Comparison of ENCODE assay signal across 8 cellular contexts in the genomic region with DNA sequence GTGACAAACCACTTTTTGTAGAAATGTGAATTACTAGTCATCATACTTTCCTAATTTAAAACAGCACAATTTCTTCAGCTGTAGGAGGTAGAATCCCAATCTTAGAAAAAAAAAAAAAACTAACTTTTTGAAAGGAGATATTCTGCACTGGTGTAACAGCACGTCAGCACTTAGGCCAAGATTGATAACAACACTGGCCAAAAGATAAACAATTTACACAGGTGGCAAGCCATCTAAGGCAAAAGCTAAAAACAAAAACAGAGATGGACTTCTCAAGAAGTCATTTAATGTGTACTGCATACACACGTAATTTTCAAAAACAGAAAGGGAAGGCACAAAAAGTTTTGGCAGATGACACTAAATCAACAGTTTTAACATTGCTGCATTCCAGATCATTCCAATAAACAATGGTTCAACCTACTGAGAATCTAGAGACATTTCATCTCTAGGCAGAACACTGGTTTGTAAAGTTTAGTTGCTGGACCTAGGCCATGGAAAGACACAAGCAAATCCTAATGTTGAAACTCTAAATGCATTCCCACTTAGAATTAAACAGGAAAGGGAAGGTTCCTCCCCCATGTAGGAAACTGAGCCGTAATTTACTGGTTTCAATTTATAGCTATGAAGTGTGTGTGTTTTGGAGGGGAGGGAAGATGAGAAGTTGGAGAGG. TPM values are rescaled to one million over a fixed set of nuclear protein-coding genes. Genes with fewer than 3 reads are reported as not detected.
DNase-seq lines count a peak whose midpoint lies in the region; ATAC-seq, FAIRE-seq and TF ChIP-seq lines count a peak whose summit lies in the region.

No MANE protein-coding gene starts in this region.

- H3K4me2 ChIP-seq in GM12878 (ENCODE audit: control insufficient read depth, insufficient read depth), result peak overlapping the region; percentile 94

- intact Hi-C loops in GM12878 (cut with micrococcal nuclease; ENCODE audit: unreplicated experiment) (no loop called here), lower leg skin (cut with DNase I; ENCODE audit: low total_unique reads) (no loop called here)

- ATAC-seq in GM12878 (no peak), memory B cell (ENCODE audit: low read depth) (no peak)

- H3K36me3 ChIP-seq in HUES48 (ENCODE audit: control insufficient read depth, insufficient read depth, low read length) (peaks cover 6% of the 10 kb centered on the region; the same call in 1 of the 2 replicates), GM12878 (ENCODE audit: control insufficient read depth in 2 of 2, insufficient read depth in 2 of 2, low read length in 1 of 2) (no peaks in the 10 kb centered on the region)

- peak overlapping the region; percentile 84 for H3K27ac Mint-ChIP-seq in memory B cell

- TF ChIP-seq CTCF in 22Rv1 (IDR thresholded peaks at IDR 0.05) (no peak), GM12878 (IDR thresholded peaks at IDR 0.05 in 2 of 3, conservative IDR thresholded peaks at IDR 0.05 in 1 of 3; ENCODE audit: control insufficient read depth in 2 of 3, extremely low read depth in 1 of 3, insufficient read depth in 1 of 3, low read depth in 3 of 3, low read length in 3 of 3) (no peak), lower leg skin (IDR thresholded peaks at IDR 0.05) (no peak)

- no peaks in the 10 kb centered on the region for H3K9me3 Mint-ChIP-seq in memory B cell

- peak overlapping the region; percentile 89 for H2AFZ ChIP-seq in GM12878 (ENCODE audit: control insufficient read depth, low read depth, low read length)

- H4K20me1 ChIP-seq in GM12878 (ENCODE audit: control insufficient read depth, insufficient read depth), result no peaks in the 10 kb centered on the region

- H3K27ac ChIP-seq in 22Rv1 (peak overlapping the region; percentile 92), HUES48 (ENCODE audit: low read depth, low read length) (peak overlapping the region; percentile 91), GM12878 (ENCODE audit: control insufficient read depth, insufficient read depth) (peak overlapping the region; percentile 61)

- peaks cover 12% of the 10 kb centered on the region for H3K36me3 Mint-ChIP-seq in memory B cell

- H3K9ac ChIP-seq in HUES48 (ENCODE audit: low read depth, low read length) (peak overlapping the region; percentile 90), GM12878 (ENCODE audit: control insufficient read depth, insufficient read depth, low read length) (peak overlapping the region; percentile 67)

- H3K27me3 ChIP-seq in HUES48 (ENCODE audit: control insufficient read depth, insufficient read depth, low read length) (peaks cover 24% of the 10 kb centered on the region), GM12878 (replicated peaks in 1 of 2; ENCODE audit: control insufficient read depth in 2 of 2, insufficient read depth in 2 of 2, low read length in 1 of 2) (peaks cover 0 to 6% of the 10 kb centered on the region in 2 experiments; a peak in 1 of 4 replicates)

- H3K4me3 Mint-ChIP-seq in memory B cell, result peak overlapping the region; percentile 94

- TF ChIP-seq RAD21 in GM12878 (IDR thresholded peaks at IDR 0.05; ENCODE audit: insufficient read depth, low read depth, low read length), result no peak

- WGBS in GM12878 (ENCODE audit: insufficient coverage, insufficient replicate concordance, low lambda C conversion rate, missing lambda C conversion rate), result 0% methylated on average over 3 of the region's 3 CpGs
- 12 to 18% methylated on average over 3 of the region's 3 CpGs for WGBS in lower leg skin, 2 donors

- H3K4me3 ChIP-seq in HUES48 (ENCODE audit: low read depth, low read length) (peak overlapping the region; percentile 70), GM12878 (peak overlapping the region; percentile 92), lower leg skin (ENCODE audit: low read depth, poor library complexity, severe bottlenecking) (no peak overlapping the region)

- BruUV-seq in GM12878 (replicated peaks; lab: Mats Ljungman, UMichigan), result TSS peak; percentile 59

- no peak for FAIRE-seq in GM12878 (lab: Jason Lieb, UNC)

- peaks cover 42% of the 10 kb centered on the region for H3K4me1 Mint-ChIP-seq in memory B cell

- in situ Hi-C loops in GM12878 (cut with MboI), result no loop called here

- POLR2A ChIA-PET in GM12878 (lab: Charles Lee), result no interaction called here

- H3K4me1 ChIP-seq in HUES48 (ENCODE audit: control insufficient read depth, insufficient read depth, low read length), result peaks cover 38% of the 10 kb centered on the region
- H3K4me1 ChIP-seq in GM12878 (ENCODE audit: control insufficient read depth, insufficient read depth, low read length), result peaks cover 9% of the 10 kb centered on the region

- H3K79me2 ChIP-seq in GM12878 (ENCODE audit: control insufficient read depth, insufficient read depth, low read length), result peaks cover 12% of the 10 kb centered on the region

- DNase-seq in GM12878 (ENCODE audit: low read depth, low spot score) (no peak), memory B cell (ENCODE audit: low spot score in 2 of 2) (no peak), lower leg skin (ENCODE audit: low spot score in 2 of 2) (no peak), HCEC 1CT (no peak), hepatic stellate cell (ENCODE audit: low spot score) (no peak)
- no peak for DNase-seq in stimulated activated CD4-positive, alpha-beta T cell treated with anti-CD3 and anti-CD28 coated beads, Interleukin-12 subunit alpha, Interleukin-12 subunit beta, amount 100 ng/mL, for 4 hours

- no peaks in the 10 kb centered on the region for H3K27me3 Mint-ChIP-seq in memory B cell

- CTCF ChIA-PET in GM12878 (lab: Yijun Ruan, JAX), result interaction anchor here (0.7 to 2.5 kb wide), 6 partner anchors 9 to 792 kb away, joined by 3 to 13 read pairs (median 8); no protein-coding TSS in a partner anchor

- no peaks in the 10 kb centered on the region for H3K9me3 ChIP-seq in HUES48 (ENCODE audit: control insufficient read depth, insufficient read depth, low read length)
- no peaks in the 10 kb centered on the region; the same call in 2 of the 3 replicates for H3K9me3 ChIP-seq in GM12878 (replicated peaks; ENCODE audit: control insufficient read depth, insufficient read depth, low read length)

- TF ChIP-seq EP300 in GM12878 (IDR thresholded peaks at IDR 0.05; ENCODE audit: borderline replicate concordance in 1 of 2, control insufficient read depth in 1 of 2, low read depth in 2 of 2, low read length in 2 of 2), result no peak

- TF ChIP-seq POLR2A in GM12878 (IDR thresholded peaks at IDR 0.05; ENCODE audit: low read depth, low read length) (no peak), lower leg skin (IDR thresholded peaks at IDR 0.05) (no peak)

- RAD21 ChIA-PET in GM12878 (lab: Charles Lee; ENCODE audit: unreplicated experiment), result interaction anchor here (0.8 to 2.3 kb wide), 2 partner anchors 50 to 108 kb away, joined by 4 to 9 read pairs; no protein-coding TSS in a partner anchor

- SMC1A ChIA-PET in GM12878 (lab: Charles Lee; ENCODE audit: uncharacterized antibody, unreplicated experiment), result interaction anchor here (0.6 to 1.6 kb wide), 8 partner anchors 28 to 175 kb away, joined by 3 to 6 read pairs (median 4); no protein-coding TSS in a partner anchor

TF ChIP-seq in GM12878, 131 proteins besides CTCF, POLR2A, EP300 and RAD21:
- 0 out of 2 replicates have a peak, but pooled peaks have one; percentile 7 for TF ChIP-seq CHD2 (IDR thresholded peaks at IDR 0.05; ENCODE audit: borderline replicate concordance, low read depth, low read length)
- no peak for TF ChIP-seq JUND (IDR thresholded peaks at IDR 0.05; ENCODE audit: low read depth, low read length)

RNA-seq across cellular contexts. Expression of gene GCLC, which starts 1.4 kb away (rescaled TPM):
- 22.3 and 25.7 TPM in 2 replicates for total RNA-seq in GM12878 (2013; cell fraction: nucleolus; rRNA removed)
- total RNA-seq in GM12878 (2014; rRNA removed) (11.7 and 15.5 TPM in 2 replicates), GM12878 (2014; rRNA removed; fragmentation: Illumina TruSeq; extraction: Trizol) (18.2 and 18.9 TPM in 2 replicates), GM12878 (2021) (19.6 and 20.4 TPM in 2 replicates), lower leg skin (10 to 100 TPM; 29.2 to 34.1 (median 30.2) TPM)
- 7.7 TPM for polyA plus RNA-seq in GM12878 (2011; ENCODE audit: low read depth)
- polyA plus RNA-seq in GM12878 (2011; rRNA removed) (13.7 and 16.6 TPM in 2 replicates), GM12878 (2014; fragmentation: Illumina TruSeq; extraction: Trizol) (23.6 and 45.4 TPM in 2 replicates), GM12878 (2014; fragmentation: Nextera tagmentation; extraction: Ambion mirVana) (1 to 10 TPM; 7.8 to 8.9 TPM), GM12878 (2014; rRNA removed) (13.3 and 13.6 TPM in 2 replicates), GM12878 (2016; fragmentation: Nextera tagmentation; extraction: Ambion mirVana) (1 to 10 TPM; 6.5 to 9.1 TPM)
- polyA plus RNA-seq in GM12878 (2011; cell fraction: cytosol; rRNA removed), result 7.5 and 7.9 TPM in 2 replicates
- 13.0 and 14.6 TPM in 2 replicates for polyA plus RNA-seq in GM12878 (2011; cell fraction: nucleus; rRNA removed)
- polyA plus RNA-seq in GM12878 (2012), result 5.2 and 6.5 TPM in 2 replicates
- 14.0 and 16.8 TPM in 2 replicates for polyA minus RNA-seq in GM12878 (2011; rRNA and poly(A)+ RNA removed)
- 6.0 and 6.3 TPM in 2 replicates for polyA minus RNA-seq in GM12878 (2011; cell fraction: cytosol; rRNA and poly(A)+ RNA removed)
- 7.3 and 13.1 TPM in 2 replicates for polyA minus RNA-seq in GM12878 (2011; cell fraction: nucleus; rRNA and poly(A)+ RNA removed)
